42 cellular contexts compared by ENCODE assay signal in the genomic region with DNA sequence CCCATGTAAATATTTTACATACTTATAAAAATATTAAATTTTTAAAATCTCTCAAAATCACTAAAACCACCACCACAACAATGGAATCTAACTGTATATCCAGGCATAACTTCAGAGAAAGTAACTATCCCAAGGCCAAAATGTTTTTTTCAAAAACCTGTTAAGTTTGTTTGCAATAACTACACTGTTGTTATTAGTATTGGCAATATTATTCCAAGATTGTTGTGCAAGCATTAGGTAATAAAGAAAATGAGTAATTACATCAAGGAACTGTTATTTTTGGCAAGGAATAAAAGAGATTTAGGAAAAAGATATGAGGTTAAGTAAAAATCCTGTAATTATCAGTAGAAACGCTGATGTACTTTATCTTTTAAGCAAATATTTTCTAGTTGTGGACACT. TPM values are rescaled to one million over a fixed set of nuclear protein-coding genes. Genes with fewer than 3 reads are reported as not detected.
"Had no signal": no experiment of that assay in that cellular context is flagged by ENCODE, and none has a peak within 500 bp of the region (broad histone marks: within the 10 kb centered on the region; RNA-seq: fewer than 3 reads in every experiment).

No MANE protein-coding gene starts in this region.

- H3K27ac ChIP-seq: adrenal gland, ascending aorta, body of pancreas, brain microvascular endothelial cell, cardiac muscle cell had no signal

- H3K36me3 Mint-ChIP-seq: activated naive CD4-positive, alpha-beta T cell treated with anti-CD3 and anti-CD28 coated beads, Interleukin-2, amount 10 ng/mL, durations not matched to agents 7 days and 5 days; activated naive CD8-positive, alpha-beta T cell; activated naive CD8-positive, alpha-beta T cell treated with anti-CD3 and anti-CD28 coated beads, Interleukin-2, amount 10 ng/mL, durations not matched to agents 7 days and 5 days; brain had no signal

- H3K36me3 ChIP-seq: adrenal gland, ascending aorta, brain microvascular endothelial cell, cardiac muscle cell had no signal

- H3K27ac Mint-ChIP-seq: activated naive CD4-positive, alpha-beta T cell treated with anti-CD3 and anti-CD28 coated beads for 36 hours; activated naive CD4-positive, alpha-beta T cell treated with anti-CD3 and anti-CD28 coated beads, Interleukin-2, amount 10 ng/mL, durations not matched to agents 7 days and 5 days; activated naive CD4-positive, alpha-beta T cell treated with anti-CD3 and anti-CD28 coated beads, Interleukin-2, amount 50 U/mL, for 24 hours; activated naive CD4-positive, alpha-beta T cell treated with anti-CD3 and anti-CD28 coated beads, Interleukin-2, amount 50 U/mL, for 72 hours; activated naive CD8-positive, alpha-beta T cell treated with anti-CD3 and anti-CD28 coated beads for 36 hours; activated naive CD8-positive, alpha-beta T cell treated with anti-CD3 and anti-CD28 coated beads, Interleukin-2, amount 10 ng/mL, durations not matched to agents 7 days and 5 days; activated naive CD8-positive, alpha-beta T cell treated with anti-CD3 and anti-CD28 coated beads, Interleukin-2, amount 50 U/mL, for 24 hours; activated T-cell treated with anti-CD3 and anti-CD28 coated beads, Interleukin-2, amount 50 U/mL, for 24 hours; activated T-cell treated with anti-CD3 and anti-CD28 coated beads, Interleukin-2, amount 50 U/mL, for 72 hours; activated T-helper 1 cell treated with anti-CD3 and anti-CD28 coated beads, Interleukin-12 subunit alpha, Interleukin-12 subunit beta, Interleukin-2, Interleukin-4 antibody, amounts not matched to agents 30 ng/mL and 10 ng/mL and 1 ng/mL, durations not matched to agents 14 hours and 24 hours and 36 hours; activated T-helper 17 cell treated with anti-CD3 and anti-CD28 coated beads, Interleukin-2, amount 50 U/mL, for 72 hours; activated T-helper 2 cell treated with anti-CD3 and anti-CD28 coated beads, Interferon-gamma antibody, Interleukin-2, Interleukin-4, amounts not matched to agents 10 μg/mL and 5 μg/mL and 100 μg/mL, durations not matched to agents 14 hours and 24 hours and 36 hours; brain had no signal

- FAIRE-seq: astrocyte had no signal

- H3K9me3 ChIP-seq: adrenal gland, body of pancreas had no signal

- H3K27me3 ChIP-seq: adrenal gland, ascending aorta, body of pancreas, brain microvascular endothelial cell, cardiac muscle cell had no signal

- H3K4me3 ChIP-seq: adrenal gland, ascending aorta, body of pancreas, cardiac muscle cell had no signal

- H3K4me3 Mint-ChIP-seq: activated naive CD4-positive, alpha-beta T cell treated with anti-CD3 and anti-CD28 coated beads for 36 hours; activated naive CD4-positive, alpha-beta T cell treated with anti-CD3 and anti-CD28 coated beads, Interleukin-2, amount 10 ng/mL, durations not matched to agents 7 days and 5 days; activated naive CD4-positive, alpha-beta T cell treated with anti-CD3 and anti-CD28 coated beads, Interleukin-2, amount 50 U/mL, for 24 hours; activated naive CD8-positive, alpha-beta T cell; activated naive CD8-positive, alpha-beta T cell treated with anti-CD3 and anti-CD28 coated beads for 36 hours; activated naive CD8-positive, alpha-beta T cell treated with anti-CD3 and anti-CD28 coated beads, Interleukin-2, amount 10 ng/mL, durations not matched to agents 7 days and 5 days; activated naive CD8-positive, alpha-beta T cell treated with anti-CD3 and anti-CD28 coated beads, Interleukin-2, amount 50 U/mL, for 24 hours; activated T-cell treated with anti-CD3 and anti-CD28 coated beads, Interleukin-2, amount 50 U/mL, for 24 hours; activated T-cell treated with anti-CD3 and anti-CD28 coated beads, Interleukin-2, amount 50 U/mL, for 4 hours; activated T-cell treated with anti-CD3 and anti-CD28 coated beads, Interleukin-2, amount 50 U/mL, for 72 hours; activated T-helper 1 cell treated with anti-CD3 and anti-CD28 coated beads, Interleukin-12 subunit alpha, Interleukin-12 subunit beta, Interleukin-2, Interleukin-4 antibody, amounts not matched to agents 30 ng/mL and 10 ng/mL and 1 ng/mL, durations not matched to agents 14 hours and 24 hours and 36 hours; activated T-helper 17 cell treated with anti-CD3 and anti-CD28 coated beads, Interleukin-2, amount 50 U/mL, for 72 hours; brain; central memory CD8-positive, alpha-beta T cell had no signal

- H3K27me3 Mint-ChIP-seq: activated naive CD4-positive, alpha-beta T cell treated with anti-CD3 and anti-CD28 coated beads, Interleukin-2, amount 50 U/mL, for 24 hours; activated naive CD8-positive, alpha-beta T cell; activated naive CD8-positive, alpha-beta T cell treated with anti-CD3 and anti-CD28 coated beads for 36 hours; activated naive CD8-positive, alpha-beta T cell treated with anti-CD3 and anti-CD28 coated beads, Interleukin-2, amount 50 U/mL, for 24 hours; activated T-helper 17 cell treated with anti-CD3 and anti-CD28 coated beads, Interleukin-2, amount 50 U/mL, for 72 hours; central memory CD8-positive, alpha-beta T cell had no signal

- ATAC-seq: activated naive CD4-positive, alpha-beta T cell treated with anti-CD3 and anti-CD28 coated beads, Interleukin-2, amount 50 U/mL, for 72 hours; activated naive CD8-positive, alpha-beta T cell treated with anti-CD3 and anti-CD28 coated beads, Interleukin-2, amount 50 U/mL, for 24 hours; activated T-cell treated with anti-CD3 and anti-CD28 coated beads, Interleukin-2, amount 50 U/mL, for 4 hours; activated T-cell treated with anti-CD3 and anti-CD28 coated beads, Interleukin-2, amount 50 U/mL, for 72 hours; activated T-helper 17 cell treated with anti-CD3 and anti-CD28 coated beads, Interleukin-2, amount 50 U/mL, for 72 hours; body of pancreas had no signal

- H3K9me3 Mint-ChIP-seq: activated naive CD4-positive, alpha-beta T cell treated with anti-CD3 and anti-CD28 coated beads, Interleukin-2, amount 10 ng/mL, durations not matched to agents 7 days and 5 days; activated T-helper 2 cell treated with anti-CD3 and anti-CD28 coated beads, Interferon-gamma antibody, Interleukin-2, Interleukin-4, amounts not matched to agents 10 μg/mL and 5 μg/mL and 100 μg/mL, durations not matched to agents 14 hours and 24 hours and 36 hours; central memory CD8-positive, alpha-beta T cell had no signal

- H3K4me1 ChIP-seq: adrenal gland, ascending aorta, body of pancreas had no signal

- DNase-seq: activated effector memory CD4-positive, alpha-beta T cell treated with anti-CD3 and anti-CD28 coated beads, Interleukin-2, amount 50 U/mL, for 16 hours; activated effector memory CD4-positive, alpha-beta T cell treated with Interleukin-2 at 50 U/mL for 16 hours; activated gamma-delta T cell; activated gamma-delta T cell treated with Interleukin-2 at 50 U/mL for 16 hours; activated naive CD4-positive, alpha-beta T cell treated with anti-CD3 and anti-CD28 coated beads for 36 hours; activated naive CD4-positive, alpha-beta T cell treated with anti-CD3 and anti-CD28 coated beads, Interleukin-2, amount 10 ng/mL, durations not matched to agents 7 days and 5 days; activated naive CD4-positive, alpha-beta T cell treated with anti-CD3 and anti-CD28 coated beads, Interleukin-2, amount 50 U/mL, for 16 hours; activated naive CD4-positive, alpha-beta T cell treated with Interleukin-2 at 50 U/mL for 16 hours; activated naive CD8-positive, alpha-beta T cell treated with anti-CD3 and anti-CD28 coated beads for 36 hours; activated naive CD8-positive, alpha-beta T cell treated with anti-CD3 and anti-CD28 coated beads, Interleukin-2, amount 10 ng/mL, durations not matched to agents 7 days and 5 days; activated naive CD8-positive, alpha-beta T cell treated with anti-CD3 and anti-CD28 coated beads, Interleukin-2, amount 50 U/mL, for 24 hours; activated T-cell treated with anti-CD3 and anti-CD28 coated beads for 4 hours; activated T-cell treated with anti-CD3 and anti-CD28 coated beads, Interleukin-2, amount 50 U/mL, for 1 hour; activated T-cell treated with anti-CD3 and anti-CD28 coated beads, Interleukin-2, amount 50 U/mL, for 24 hours; activated T-cell treated with anti-CD3 and anti-CD28 coated beads, Interleukin-2, amount 50 U/mL, for 4 hours; activated T-cell treated with anti-CD3 and anti-CD28 coated beads, Interleukin-2, amount 50 U/mL, for 48 hours; activated T-cell treated with anti-CD3 and anti-CD28 coated beads, Interleukin-2, amount 50 U/mL, for 72 hours; adrenal gland; amniotic stem cell; amygdala; anterior cingulate cortex; aorta; body of pancreas; brain microvascular endothelial cell; caudate nucleus; central memory CD4-positive, alpha-beta T cell; cerebellar nuclear complex had no signal

- H3K4me1 Mint-ChIP-seq: brain had no signal

RNA-seq across cellular contexts. Expression of a gene that starts 3.4 kb away (rescaled TPM):
- total RNA-seq: activated naive CD4-positive, alpha-beta T cell treated with anti-CD3 and anti-CD28 coated beads for 36 hours; activated naive CD4-positive, alpha-beta T cell treated with anti-CD3 and anti-CD28 coated beads, Interleukin-2, amount 50 U/mL, for 72 hours; activated naive CD8-positive, alpha-beta T cell treated with anti-CD3 and anti-CD28 coated beads for 36 hours; activated naive CD8-positive, alpha-beta T cell treated with anti-CD3 and anti-CD28 coated beads, Interleukin-2, amount 10 ng/mL, durations not matched to agents 7 days and 5 days; activated T-cell treated with anti-CD3 and anti-CD28 coated beads, Interleukin-2, amount 50 U/mL, for 4 hours; activated T-cell treated with anti-CD3 and anti-CD28 coated beads, Interleukin-2, amount 50 U/mL, for 72 hours; activated T-helper 1 cell treated with anti-CD3 and anti-CD28 coated beads, Interleukin-12 subunit alpha, Interleukin-12 subunit beta, Interleukin-2, Interleukin-4 antibody, amounts not matched to agents 30 ng/mL and 10 ng/mL and 1 ng/mL, durations not matched to agents 14 hours and 24 hours and 36 hours; activated T-helper 17 cell treated with anti-CD3 and anti-CD28 coated beads, Interleukin-2, amount 50 U/mL, for 72 hours; activated T-helper 2 cell treated with anti-CD3 and anti-CD28 coated beads, Interferon-gamma antibody, Interleukin-2, Interleukin-4, amounts not matched to agents 10 μg/mL and 5 μg/mL and 100 μg/mL, durations not matched to agents 14 hours and 24 hours and 36 hours; adrenal gland; aorta; ascending aorta; astrocyte; body of pancreas; cardiac muscle cell; cardiac septum; cerebellum; chondrocyte had no signal
- polyA plus RNA-seq: adipose tissue, adrenal gland, aorta, cardiac muscle cell had no signal

RNA-seq across cellular contexts. Expression of a gene that starts 9.2 kb away (rescaled TPM):
- total RNA-seq: activated naive CD4-positive, alpha-beta T cell treated with anti-CD3 and anti-CD28 coated beads for 36 hours; activated naive CD4-positive, alpha-beta T cell treated with anti-CD3 and anti-CD28 coated beads, Interleukin-2, amount 50 U/mL, for 72 hours; activated naive CD8-positive, alpha-beta T cell treated with anti-CD3 and anti-CD28 coated beads for 36 hours; activated naive CD8-positive, alpha-beta T cell treated with anti-CD3 and anti-CD28 coated beads, Interleukin-2, amount 10 ng/mL, durations not matched to agents 7 days and 5 days; activated T-cell treated with anti-CD3 and anti-CD28 coated beads, Interleukin-2, amount 50 U/mL, for 4 hours; activated T-cell treated with anti-CD3 and anti-CD28 coated beads, Interleukin-2, amount 50 U/mL, for 72 hours; activated T-helper 1 cell treated with anti-CD3 and anti-CD28 coated beads, Interleukin-12 subunit alpha, Interleukin-12 subunit beta, Interleukin-2, Interleukin-4 antibody, amounts not matched to agents 30 ng/mL and 10 ng/mL and 1 ng/mL, durations not matched to agents 14 hours and 24 hours and 36 hours; activated T-helper 17 cell treated with anti-CD3 and anti-CD28 coated beads, Interleukin-2, amount 50 U/mL, for 72 hours; activated T-helper 2 cell treated with anti-CD3 and anti-CD28 coated beads, Interferon-gamma antibody, Interleukin-2, Interleukin-4, amounts not matched to agents 10 μg/mL and 5 μg/mL and 100 μg/mL, durations not matched to agents 14 hours and 24 hours and 36 hours; adrenal gland; aorta; ascending aorta; astrocyte; body of pancreas; cardiac muscle cell; cardiac septum; cerebellum; chondrocyte had no signal
- polyA plus RNA-seq: adipose tissue, adrenal gland, aorta, cardiac muscle cell had no signal

RNA-seq across cellular contexts. Expression of a gene that starts 13.0 kb away (rescaled TPM):
- total RNA-seq: activated naive CD4-positive, alpha-beta T cell treated with anti-CD3 and anti-CD28 coated beads for 36 hours; activated naive CD4-positive, alpha-beta T cell treated with anti-CD3 and anti-CD28 coated beads, Interleukin-2, amount 50 U/mL, for 72 hours; activated naive CD8-positive, alpha-beta T cell treated with anti-CD3 and anti-CD28 coated beads for 36 hours; activated naive CD8-positive, alpha-beta T cell treated with anti-CD3 and anti-CD28 coated beads, Interleukin-2, amount 10 ng/mL, durations not matched to agents 7 days and 5 days; activated T-cell treated with anti-CD3 and anti-CD28 coated beads, Interleukin-2, amount 50 U/mL, for 4 hours; activated T-cell treated with anti-CD3 and anti-CD28 coated beads, Interleukin-2, amount 50 U/mL, for 72 hours; activated T-helper 1 cell treated with anti-CD3 and anti-CD28 coated beads, Interleukin-12 subunit alpha, Interleukin-12 subunit beta, Interleukin-2, Interleukin-4 antibody, amounts not matched to agents 30 ng/mL and 10 ng/mL and 1 ng/mL, durations not matched to agents 14 hours and 24 hours and 36 hours; activated T-helper 17 cell treated with anti-CD3 and anti-CD28 coated beads, Interleukin-2, amount 50 U/mL, for 72 hours; activated T-helper 2 cell treated with anti-CD3 and anti-CD28 coated beads, Interferon-gamma antibody, Interleukin-2, Interleukin-4, amounts not matched to agents 10 μg/mL and 5 μg/mL and 100 μg/mL, durations not matched to agents 14 hours and 24 hours and 36 hours; adrenal gland; aorta; ascending aorta; astrocyte; body of pancreas; cardiac muscle cell; cardiac septum; cerebellum; chondrocyte had no signal
- polyA plus RNA-seq: adipose tissue, adrenal gland, aorta, cardiac muscle cell had no signal

RNA-seq across cellular contexts. Expression of a gene that starts 22.2 kb away (rescaled TPM):
- total RNA-seq: activated naive CD4-positive, alpha-beta T cell treated with anti-CD3 and anti-CD28 coated beads for 36 hours; activated naive CD4-positive, alpha-beta T cell treated with anti-CD3 and anti-CD28 coated beads, Interleukin-2, amount 50 U/mL, for 72 hours; activated naive CD8-positive, alpha-beta T cell treated with anti-CD3 and anti-CD28 coated beads for 36 hours; activated naive CD8-positive, alpha-beta T cell treated with anti-CD3 and anti-CD28 coated beads, Interleukin-2, amount 10 ng/mL, durations not matched to agents 7 days and 5 days; activated T-cell treated with anti-CD3 and anti-CD28 coated beads, Interleukin-2, amount 50 U/mL, for 4 hours; activated T-cell treated with anti-CD3 and anti-CD28 coated beads, Interleukin-2, amount 50 U/mL, for 72 hours; activated T-helper 1 cell treated with anti-CD3 and anti-CD28 coated beads, Interleukin-12 subunit alpha, Interleukin-12 subunit beta, Interleukin-2, Interleukin-4 antibody, amounts not matched to agents 30 ng/mL and 10 ng/mL and 1 ng/mL, durations not matched to agents 14 hours and 24 hours and 36 hours; activated T-helper 17 cell treated with anti-CD3 and anti-CD28 coated beads, Interleukin-2, amount 50 U/mL, for 72 hours; activated T-helper 2 cell treated with anti-CD3 and anti-CD28 coated beads, Interferon-gamma antibody, Interleukin-2, Interleukin-4, amounts not matched to agents 10 μg/mL and 5 μg/mL and 100 μg/mL, durations not matched to agents 14 hours and 24 hours and 36 hours; adrenal gland; aorta; ascending aorta; astrocyte; body of pancreas; cardiac muscle cell; cardiac septum; cerebellum; chondrocyte had no signal
- polyA plus RNA-seq: adipose tissue, adrenal gland, cardiac muscle cell had no signal

RNA-seq across cellular contexts. Expression of a gene that starts 22.3 kb away (rescaled TPM):
- total RNA-seq: activated naive CD4-positive, alpha-beta T cell treated with anti-CD3 and anti-CD28 coated beads for 36 hours; activated naive CD4-positive, alpha-beta T cell treated with anti-CD3 and anti-CD28 coated beads, Interleukin-2, amount 50 U/mL, for 72 hours; activated naive CD8-positive, alpha-beta T cell treated with anti-CD3 and anti-CD28 coated beads for 36 hours; activated naive CD8-positive, alpha-beta T cell treated with anti-CD3 and anti-CD28 coated beads, Interleukin-2, amount 10 ng/mL, durations not matched to agents 7 days and 5 days; activated T-cell treated with anti-CD3 and anti-CD28 coated beads, Interleukin-2, amount 50 U/mL, for 4 hours; activated T-cell treated with anti-CD3 and anti-CD28 coated beads, Interleukin-2, amount 50 U/mL, for 72 hours; activated T-helper 1 cell treated with anti-CD3 and anti-CD28 coated beads, Interleukin-12 subunit alpha, Interleukin-12 subunit beta, Interleukin-2, Interleukin-4 antibody, amounts not matched to agents 30 ng/mL and 10 ng/mL and 1 ng/mL, durations not matched to agents 14 hours and 24 hours and 36 hours; activated T-helper 17 cell treated with anti-CD3 and anti-CD28 coated beads, Interleukin-2, amount 50 U/mL, for 72 hours; activated T-helper 2 cell treated with anti-CD3 and anti-CD28 coated beads, Interferon-gamma antibody, Interleukin-2, Interleukin-4, amounts not matched to agents 10 μg/mL and 5 μg/mL and 100 μg/mL, durations not matched to agents 14 hours and 24 hours and 36 hours; adrenal gland; aorta; ascending aorta; astrocyte; body of pancreas; cardiac muscle cell; cardiac septum; cerebellum; chondrocyte had no signal
- polyA plus RNA-seq: adipose tissue, adrenal gland, aorta, cardiac muscle cell had no signal
